8 cellular contexts compared by ENCODE assay signal in genomic region chr17:79082311-79083190, GRCh38. TPM values are rescaled to one million over a fixed set of nuclear protein-coding genes. Genes with fewer than 3 reads are reported as not detected.
DNase-seq lines count a peak whose midpoint lies in the region; ATAC-seq and TF ChIP-seq lines count a peak whose summit lies in the region.

No MANE protein-coding gene starts in this region.

- peak; percentile 38 for DNase-seq in NCI-H146 (lab: John Stamatoyannopoulos, UW)
- no peak for DNase-seq in NCI-H146 treated with DMSO at 0.1 percent for 48 hours (lab: John Stamatoyannopoulos, UW; ENCODE audit: unreplicated experiment)
- peak; percentile 46 for DNase-seq in NCI-H345 (lab: John Stamatoyannopoulos, UW)
- DNase-seq in activated CD8-positive, alpha-beta memory T cell treated with anti-CD3 and anti-CD28 coated beads for 24 hours, result peak; percentile 74
- DNase-seq in fibroblast of lung (ENCODE audit: low read depth in 2 of 2), result peak in 1 of 2 donors; percentile 19
- DNase-seq in osteocyte (ENCODE audit: extremely low spot score, unreplicated experiment), result no peak

- H3K79me2 ChIP-seq in fibroblast of lung (ENCODE audit: control insufficient read depth, insufficient read depth, low read length), result no peaks in the 10 kb centered on the region

- TF ChIP-seq CTCF in fibroblast of lung (conservative IDR thresholded peaks at IDR 0.05 in 1 of 2, IDR thresholded peaks at IDR 0.05 in 1 of 2; ENCODE audit: low read depth in 1 of 2, low read length in 2 of 2) (peak; percentile 70 to 81), osteocyte (IDR thresholded peaks at IDR 0.05) (peak; percentile 90)

- no peak overlapping the region for H2AFZ ChIP-seq in fibroblast of lung (ENCODE audit: low read length)

- H3K9ac ChIP-seq in fibroblast of lung (ENCODE audit: insufficient read depth, low read length), result no peak overlapping the region

- no peaks in the 10 kb centered on the region for H3K4me1 Mint-ChIP-seq in osteocyte (ENCODE audit: unreplicated experiment)

- no peaks in the 10 kb centered on the region for H3K27me3 ChIP-seq in fibroblast of lung (ENCODE audit: control insufficient read depth, insufficient read depth, low read length)

- peaks cover 26% of the 10 kb centered on the region for H3K36me3 Mint-ChIP-seq in osteocyte (ENCODE audit: unreplicated experiment)

- no peak overlapping the region for H3K27ac ChIP-seq in fibroblast of lung (ENCODE audit: insufficient read depth, low read length)

- no peak overlapping the region for H3K4me3 ChIP-seq in fibroblast of lung (replicated peaks in 1 of 4; ENCODE audit: control extremely low read depth in 1 of 4, insufficient read depth in 1 of 4, low read depth in 3 of 4, low read length in 4 of 4)

- H3K27me3 Mint-ChIP-seq in osteocyte (ENCODE audit: unreplicated experiment), result no peaks in the 10 kb centered on the region

- H3K4me2 ChIP-seq in fibroblast of lung (ENCODE audit: extremely low read depth, insufficient read depth, low read length), result no peak overlapping the region

- no peaks in the 10 kb centered on the region for H3K9me3 ChIP-seq in fibroblast of lung (ENCODE audit: control insufficient read depth, insufficient read depth, low read depth, low read length)

- H3K27ac Mint-ChIP-seq in osteocyte (ENCODE audit: unreplicated experiment), result no peak overlapping the region

- H3K9me3 Mint-ChIP-seq in osteocyte (ENCODE audit: unreplicated experiment), result no peaks in the 10 kb centered on the region

- no peak overlapping the region for H3K4me3 Mint-ChIP-seq in osteocyte (ENCODE audit: unreplicated experiment)

- H4K20me1 ChIP-seq in fibroblast of lung (ENCODE audit: control insufficient read depth, extremely low read depth, insufficient read depth, low read length), result no peaks in the 10 kb centered on the region

- no peaks in the 10 kb centered on the region for H3K4me1 ChIP-seq in fibroblast of lung (ENCODE audit: control insufficient read depth, extremely low read depth, insufficient read depth, low read length)

- H3K36me3 ChIP-seq in fibroblast of lung (ENCODE audit: control insufficient read depth, insufficient read depth, low read length), result peaks cover 2% of the 10 kb centered on the region

- ATAC-seq in HG03095 (IDR thresholded peaks at IDR 0.05; ENCODE audit: unreplicated experiment) (no peak), GM21619 (IDR thresholded peaks at IDR 0.05; ENCODE audit: unreplicated experiment) (no peak)

RNA-seq across cellular contexts. Expression of gene ENGASE, which starts 7.9 kb away (rescaled TPM):
- total RNA-seq in fibroblast of lung (14.9 and 15.9 TPM in 2 replicates), osteocyte (36.3 and 38.4 TPM in 2 replicates)
- 3.6 and 3.9 TPM in 2 replicates for polyA plus RNA-seq in fibroblast of lung
- polyA plus RNA-seq in fibroblast of lung (2012), result 5.8 and 6.7 TPM in 2 replicates
- 4.4 and 23.5 TPM in 2 replicates for polyA minus RNA-seq in fibroblast of lung (ENCODE audit: low replicate concordance)

RNA-seq across cellular contexts. Expression of gene C1QTNF1, which starts 58.6 kb away (rescaled TPM):
- total RNA-seq in fibroblast of lung (32.4 and 45.2 TPM in 2 replicates), osteocyte (196 and 203 TPM in 2 replicates)
- polyA plus RNA-seq in fibroblast of lung, result 15.0 and 15.7 TPM in 2 replicates
- 25.1 and 27.7 TPM in 2 replicates for polyA plus RNA-seq in fibroblast of lung (2012)
- polyA minus RNA-seq in fibroblast of lung (ENCODE audit: low replicate concordance), result 24.6 and 29.0 TPM in 2 replicates

Comparison
In these comparisons a context has a peak if more than half of its experiments do, and no peak if none do; other contexts are left out.
1. DNase-seq: peak in NCI-H146 (single experiment), NCI-H345 (single experiment) and activated CD8-positive, alpha-beta memory T cell treated with anti-CD3 and anti-CD28 coated beads for 24 hours (single experiment); none in NCI-H146 treated with DMSO at 0.1 percent for 48 hours (single experiment) and osteocyte (single experiment).